21 cellular contexts compared by ENCODE assay signal in the genomic region with DNA sequence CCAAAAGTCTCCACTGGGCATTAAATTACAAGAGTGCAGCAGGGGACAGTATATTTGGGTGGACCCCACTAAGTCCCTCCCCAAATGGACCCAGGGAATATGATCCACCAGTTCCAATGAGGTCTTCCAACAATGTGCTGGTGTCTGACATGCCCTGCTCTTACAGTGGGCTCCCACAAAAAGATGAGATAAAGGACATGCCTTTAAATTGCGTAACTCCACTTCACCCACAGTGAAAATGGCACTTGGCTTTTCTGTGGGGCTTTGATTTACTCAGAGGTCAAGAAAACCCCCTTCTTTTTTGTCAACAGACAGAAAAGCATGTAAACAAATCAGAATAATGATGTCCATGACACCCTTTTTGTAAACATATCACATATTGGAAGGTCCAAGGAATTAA.
"Had no signal": no experiment of that assay in that cellular context is flagged by ENCODE, and none has a peak within 500 bp of the region (broad histone marks: within the 10 kb centered on the region; RNA-seq: fewer than 3 reads in every experiment).

No MANE protein-coding gene starts in this region.

- H3K27me3 ChIP-seq: MG63, SJSA1 had no signal

- H3K4me3 ChIP-seq: MG63, SJSA1, SK-N-MC had no signal

- H3K9me3 ChIP-seq: MG63, SJSA1 had no signal

- H3K27ac ChIP-seq: HL-60, SJSA1, SK-N-MC had no signal

- DNase-seq: Karpas-422, KG1, MG63, NCI-H1092, NCI-H1105 treated with DMSO at 0.1 percent for 48 hours, NCI-H1417 treated with DMSO at 0.1 percent for 48 hours, NCI-H146, NCI-H1694 treated with DMSO at 0.1 percent for 48 hours, NCI-H1930, NCI-H2081, NCI-H2107, NCI-H2227 treated with DMSO at 0.1 percent for 48 hours, NCI-H524, NCI-H526 treated with DMSO at 0.1 percent for 48 hours, NCI-H748 treated with DMSO at 0.1 percent for 48 hours, Right ventricle myocardium superior, RPMI8226, SIG-M5 had no signal

- H3K36me3 ChIP-seq: MG63, SJSA1 had no signal

- H3K4me1 ChIP-seq: SJSA1 had no signal
